ENCODE assay signal across 23 cellular contexts in genomic region chr9:137759117-137759516, GRCh38.
DNase-seq lines count a peak whose midpoint lies in the region; ATAC-seq, FAIRE-seq and TF ChIP-seq lines count a peak whose summit lies in the region.
"Had no signal": no experiment of that assay in that cellular context is flagged by ENCODE, and none has a peak within 500 bp of the region (broad histone marks: within the 10 kb centered on the region; RNA-seq: fewer than 3 reads in every experiment).

No MANE protein-coding gene starts in this region.

- peak overlapping the region; percentile 7 for H3K27ac ChIP-seq in CD4-positive, CD25-positive, alpha-beta regulatory T cell (ENCODE audit: insufficient read depth, low read length, poor library complexity, severe bottlenecking)
- H3K27ac ChIP-seq: pancreas, transverse colon had no signal

- H3K4me3 ChIP-seq in CD4-positive, CD25-positive, alpha-beta regulatory T cell (ENCODE audit: low read depth, low read length), result no peak overlapping the region
- peak overlapping the region; percentile 20 for H3K4me3 ChIP-seq in GM06990 (replicated peaks; ENCODE audit: low read depth, low read length)
- H3K4me3 ChIP-seq: pancreas, transverse colon had no signal

- DNase-seq in CD4-positive, CD25-positive, alpha-beta regulatory T cell, result no peak
- DNase-seq in GM06990 (ENCODE audit: extremely low read depth, insufficient read length) (peak; percentile 66), HFFc6 (no peak), immature natural killer cell (no peak), OCI-M1 (lab: John Stamatoyannopoulos, UW) (no peak), urothelium cell line (ENCODE audit: low spot score) (no peak), HCEC 1CT (no peak)
- no peak for DNase-seq in effector CD4-positive, alpha-beta T cell
- DNase-seq: activated CD4-positive, alpha-beta T cell treated with anti-CD3 and anti-CD28 coated beads for 4 hours; BE2C; DMS 273 treated with DMSO at 0.1 percent for 48 hours; foreskin fibroblast; NCI-H146; NCI-H226; NK-92 treated with Interleukin-12 subunit alpha and Interleukin-12 subunit beta, amount 100 ng/mL, for 24 hours; pancreas; stimulated activated CD4-positive, alpha-beta T cell treated with anti-CD3 and anti-CD28 coated beads, Interleukin-4, amount 100 ng/mL, for 4 hours; T1000; transverse colon had no signal

- peak overlapping the region in 2 of 3 donors; percentile 82 to 85 for H3K27ac Mint-ChIP-seq in CD4-positive, CD25-positive, alpha-beta regulatory T cell
- H3K27ac Mint-ChIP-seq in HFFc6, result peak overlapping the region; percentile 24; the same call in 1 of the 2 replicates
- peak overlapping the region in 5 of 6 donors; percentile 25 to 90 (median 59) for H3K27ac Mint-ChIP-seq in immature natural killer cell

- H3K36me3 ChIP-seq in CD4-positive, CD25-positive, alpha-beta regulatory T cell (ENCODE audit: control insufficient read depth, insufficient read depth, low read length), result peaks cover 50% of the 10 kb centered on the region
- H3K36me3 ChIP-seq in GM06990 (ENCODE audit: control insufficient read depth, insufficient read depth, low read length), result peaks cover 25% of the 10 kb centered on the region

- H3K4me1 ChIP-seq in CD4-positive, CD25-positive, alpha-beta regulatory T cell (ENCODE audit: control insufficient read depth, insufficient read depth, low read length, poor library complexity, severe bottlenecking), result peaks cover 44% of the 10 kb centered on the region
- H3K4me1 ChIP-seq: BE2C, pancreas, transverse colon had no signal

- H3K9me3 ChIP-seq in CD4-positive, CD25-positive, alpha-beta regulatory T cell (ENCODE audit: control insufficient read depth in 2 of 2, low read length in 2 of 2), result peaks cover 5 to 7% of the 10 kb centered on the region in 2 experiments
- H3K9me3 ChIP-seq: BE2C, pancreas, transverse colon had no signal

- H3K9me3 Mint-ChIP-seq in CD4-positive, CD25-positive, alpha-beta regulatory T cell, result peaks cover 0 to 10% (median 0%) of the 10 kb centered on the region in 7 donors
- H3K9me3 Mint-ChIP-seq in HFFc6 (peaks cover 7% of the 10 kb centered on the region), immature natural killer cell (peaks cover 0 to 4% (median 0%) of the 10 kb centered on the region in 6 donors)

- H3K27me3 Mint-ChIP-seq in CD4-positive, CD25-positive, alpha-beta regulatory T cell, result no peaks in the 10 kb centered on the region
- H3K27me3 Mint-ChIP-seq in HFFc6 (ENCODE audit: insufficient read depth), result peaks cover 3% of the 10 kb centered on the region
- peaks cover 0 to 12% (median 0%) of the 10 kb centered on the region in 3 donors for H3K27me3 Mint-ChIP-seq in immature natural killer cell (ENCODE audit: low read depth in 3 of 3)

- peaks cover 20 to 75% (median 48%) of the 10 kb centered on the region in 4 donors for H3K4me1 Mint-ChIP-seq in CD4-positive, CD25-positive, alpha-beta regulatory T cell
- peaks cover 29% of the 10 kb centered on the region for H3K4me1 Mint-ChIP-seq in HFFc6 (ENCODE audit: low read depth)
- H3K4me1 Mint-ChIP-seq in immature natural killer cell, result peaks cover 32 to 60% of the 10 kb centered on the region in 2 donors

- ATAC-seq in CD4-positive, CD25-positive, alpha-beta regulatory T cell (ENCODE audit: low read depth in 2 of 2), result no peak
- ATAC-seq: left lobe of liver, pancreas, Right ventricle myocardium inferior had no signal

- peaks cover 63% of the 10 kb centered on the region for H3K36me3 Mint-ChIP-seq in CD4-positive, CD25-positive, alpha-beta regulatory T cell
- H3K36me3 Mint-ChIP-seq in HFFc6 (ENCODE audit: low read depth) (peaks cover 58% of the 10 kb centered on the region), immature natural killer cell (peaks cover 32 to 61% (median 34%) of the 10 kb centered on the region in 3 donors)

- FAIRE-seq in urothelium cell line (lab: Jason Lieb, UNC), result no peak
- FAIRE-seq: colon, endothelial cell of umbilical vein, pancreas had no signal

- TF ChIP-seq CTCF in GM06990 (IDR thresholded peaks at IDR 0.05; ENCODE audit: insufficient read depth, low read length, poor library complexity, severe bottlenecking), result no peak
- TF ChIP-seq CTCF in HFFc6 (IDR thresholded peaks at IDR 0.05), result no peak

- H3K27me3 ChIP-seq in CD4-positive, CD25-positive, alpha-beta regulatory T cell (ENCODE audit: control insufficient read depth, insufficient read depth, low read length), result no peaks in the 10 kb centered on the region
- H3K27me3 ChIP-seq in GM06990 (replicated peaks; ENCODE audit: control insufficient read depth, insufficient read depth, low read length), result no peaks in the 10 kb centered on the region
- H3K27me3 ChIP-seq: BE2C, pancreas, transverse colon had no signal

- H3K4me3 Mint-ChIP-seq in CD4-positive, CD25-positive, alpha-beta regulatory T cell, result peak overlapping the region in 2 of 4 donors; percentile 19 to 59
- H3K4me3 Mint-ChIP-seq in HFFc6 (no peak overlapping the region), immature natural killer cell (peak overlapping the region in 2 of 5 donors; percentile 4 to 20)

Comparison
In these comparisons a context has a peak if more than half of its experiments do, and no peak if none do; other contexts are left out.
1. H3K27ac Mint-ChIP-seq: peak in every context shown above with its lines; median percentile 84 in CD4-positive, CD25-positive, alpha-beta regulatory T cell; 59 in immature natural killer cell; 24 in HFFc6.